Comparison of ENCODE assay signal across 9 cellular contexts in the genomic region with DNA sequence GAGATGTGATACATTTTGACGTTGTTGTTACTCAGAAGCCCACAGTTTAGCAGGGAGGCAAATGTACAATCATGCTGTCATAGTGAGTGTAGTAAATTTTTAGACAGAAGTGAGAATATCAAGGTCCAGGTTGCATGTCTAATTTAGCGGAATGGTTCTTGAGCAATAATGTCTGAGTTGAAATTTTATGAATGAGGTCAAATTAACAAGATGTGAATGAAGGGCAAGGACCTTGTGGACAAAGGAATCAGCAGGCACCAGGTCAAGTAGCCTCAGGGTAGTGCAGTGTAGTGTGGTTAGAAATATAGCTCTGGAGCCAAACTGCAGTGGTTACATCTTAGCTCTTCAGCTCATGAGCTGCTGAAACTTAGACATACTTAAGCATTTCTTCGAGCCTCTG. TPM values are rescaled to one million over a fixed set of nuclear protein-coding genes. Genes with fewer than 3 reads are reported as not detected.
DNase-seq lines count a peak whose midpoint lies in the region; ATAC-seq and TF ChIP-seq lines count a peak whose summit lies in the region.
"Had no signal": no experiment of that assay in that cellular context is flagged by ENCODE, and none has a peak within 500 bp of the region (broad histone marks: within the 10 kb centered on the region; RNA-seq: fewer than 3 reads in every experiment).

No MANE protein-coding gene starts in this region.

- intact Hi-C loops in esophagus muscularis mucosa (cut with DNase I): no loop called here
- intact Hi-C loops in transverse colon (cut with DNase I; ENCODE audit: low total_unique reads): no loop called here

- H3K27ac Mint-ChIP-seq in activated T-cell treated with anti-CD3 and anti-CD28 coated beads, Interleukin-2, amount 50 U/mL, for 72 hours: peak overlapping the region; percentile 90
- H3K27ac Mint-ChIP-seq in stimulated activated effector memory CD8-positive, alpha-beta T cell treated with anti-CD3 and anti-CD28 coated beads, Interleukin-12 subunit alpha, Interleukin-12 subunit beta, amount 100 ng/mL, for 72 hours: peak overlapping the region; percentile 87

- DNase-seq in activated T-cell treated with anti-CD3 and anti-CD28 coated beads, Interleukin-2, amount 50 U/mL, for 72 hours: no peak
- DNase-seq in activated T-cell treated with anti-CD3 and anti-CD28 coated beads, Interleukin-2, amount 50 U/mL, for 1 hour: no peak
- no peak for DNase-seq in SJCRH30
- peak; percentile 55 for DNase-seq in esophagus muscularis mucosa (ENCODE audit: extremely low spot score)
- no peak for DNase-seq in stimulated activated effector memory CD8-positive, alpha-beta T cell treated with anti-CD3 and anti-CD28 coated beads, Interleukin-12 subunit alpha, Interleukin-12 subunit beta, amount 100 ng/mL, for 72 hours (ENCODE audit: low spot score in 2 of 2)
- no peak for DNase-seq in transverse colon
- DNase-seq: MM.1S had no signal

- in situ Hi-C loops in transverse colon (cut with MboI; ENCODE audit: low pct_ligation_motif_present in 1 of 4, low pct_unique_long_range_greater_than_20kb in 1 of 4, low sequenced_read_pairs in 3 of 4): no loop called here

- TF ChIP-seq EP300 in esophagus muscularis mucosa (IDR thresholded peaks at IDR 0.05) (no peak), transverse colon (IDR thresholded peaks at IDR 0.05; ENCODE audit: low read depth) (no peak)

- peak overlapping the region; percentile 42 for H3K27ac ChIP-seq in SJCRH30
- peak overlapping the region in 3 of 4 donors; percentile 32 to 45 (median 40) for H3K27ac ChIP-seq in esophagus muscularis mucosa (replicated peaks in 1 of 4)
- H3K27ac ChIP-seq in transverse colon: peak overlapping the region in 2 of 4 donors; percentile 8 to 28

- TF ChIP-seq CTCF in esophagus muscularis mucosa (IDR thresholded peaks at IDR 0.05) (no peak), transverse colon (IDR thresholded peaks at IDR 0.05) (no peak)

- H3K4me1 ChIP-seq in SJCRH30: peaks cover 19% of the 10 kb centered on the region
- peaks cover 0 to 19% (median 18%) of the 10 kb centered on the region in 4 donors for H3K4me1 ChIP-seq in esophagus muscularis mucosa
- peaks cover 0 to 15% (median 4%) of the 10 kb centered on the region in 4 donors for H3K4me1 ChIP-seq in transverse colon

- H3K9me3 Mint-ChIP-seq in activated T-cell treated with anti-CD3 and anti-CD28 coated beads, Interleukin-2, amount 50 U/mL, for 72 hours: peaks cover 4 to 10% of the 10 kb centered on the region in 2 donors
- H3K9me3 Mint-ChIP-seq in stimulated activated effector memory CD8-positive, alpha-beta T cell treated with anti-CD3 and anti-CD28 coated beads, Interleukin-12 subunit alpha, Interleukin-12 subunit beta, amount 100 ng/mL, for 72 hours: no peaks in the 10 kb centered on the region

- no peak for TF ChIP-seq POLR2A in esophagus muscularis mucosa (IDR thresholded peaks at IDR 0.05; ENCODE audit: low read depth)
- TF ChIP-seq POLR2A in transverse colon (IDR thresholded peaks at IDR 0.05): no peak

- peak in 1 of 2 donors; percentile 4 for ATAC-seq in activated T-cell treated with anti-CD3 and anti-CD28 coated beads, Interleukin-2, amount 50 U/mL, for 72 hours (replicated peaks in 1 of 2)
- ATAC-seq in stimulated activated effector memory CD8-positive, alpha-beta T cell treated with anti-CD3 and anti-CD28 coated beads, Interleukin-12 subunit alpha, Interleukin-12 subunit beta, amount 100 ng/mL, for 72 hours: peak; percentile 1
- ATAC-seq in HG03095 (IDR thresholded peaks at IDR 0.05; ENCODE audit: unreplicated experiment): no peak
- ATAC-seq in GM18498 (IDR thresholded peaks at IDR 0.05; ENCODE audit: unreplicated experiment): no peak

- WGBS in esophagus muscularis mucosa: 50% methylated on average over 3 of the region's 3 CpGs
- WGBS in transverse colon (ENCODE audit: low coverage in 1 of 2), 2 donors: 61 to 66% methylated on average over 2 to 3 of the region's 3 CpGs

- H3K27me3 ChIP-seq in SJCRH30: no peaks in the 10 kb centered on the region
- no peaks in the 10 kb centered on the region for H3K27me3 ChIP-seq in esophagus muscularis mucosa
- no peaks in the 10 kb centered on the region for H3K27me3 ChIP-seq in transverse colon

- peaks cover 17 to 26% of the 10 kb centered on the region in 2 donors for H3K36me3 Mint-ChIP-seq in activated T-cell treated with anti-CD3 and anti-CD28 coated beads, Interleukin-2, amount 50 U/mL, for 72 hours (ENCODE audit: insufficient read depth in 2 of 2)
- H3K36me3 Mint-ChIP-seq in stimulated activated effector memory CD8-positive, alpha-beta T cell treated with anti-CD3 and anti-CD28 coated beads, Interleukin-12 subunit alpha, Interleukin-12 subunit beta, amount 100 ng/mL, for 72 hours: no peaks in the 10 kb centered on the region

- no peak overlapping the region for H3K4me3 ChIP-seq in SJCRH30
- H3K4me3 ChIP-seq in esophagus muscularis mucosa: no peak overlapping the region
- H3K4me3 ChIP-seq in transverse colon: no peak overlapping the region

- H3K27me3 Mint-ChIP-seq in activated T-cell treated with anti-CD3 and anti-CD28 coated beads, Interleukin-2, amount 50 U/mL, for 72 hours (ENCODE audit: low read depth): no peaks in the 10 kb centered on the region

- peak overlapping the region; percentile 50 to 59 for H3K4me3 Mint-ChIP-seq in activated T-cell treated with anti-CD3 and anti-CD28 coated beads, Interleukin-2, amount 50 U/mL, for 72 hours
- peak overlapping the region; percentile 14 for H3K4me3 Mint-ChIP-seq in stimulated activated effector memory CD8-positive, alpha-beta T cell treated with anti-CD3 and anti-CD28 coated beads, Interleukin-12 subunit alpha, Interleukin-12 subunit beta, amount 100 ng/mL, for 72 hours

- H3K36me3 ChIP-seq in SJCRH30 (no peaks in the 10 kb centered on the region), esophagus muscularis mucosa (no peaks in the 10 kb centered on the region), transverse colon (no peaks in the 10 kb centered on the region)

- H3K9me3 ChIP-seq in SJCRH30 (replicated peaks): no peaks in the 10 kb centered on the region; the same call in 1 of the 2 replicates
- H3K9me3 ChIP-seq in esophagus muscularis mucosa: no peaks in the 10 kb centered on the region
- no peaks in the 10 kb centered on the region for H3K9me3 ChIP-seq in transverse colon

- H3K4me1 Mint-ChIP-seq in activated T-cell treated with anti-CD3 and anti-CD28 coated beads, Interleukin-2, amount 50 U/mL, for 72 hours (ENCODE audit: low read depth): peaks cover 69% of the 10 kb centered on the region
- peaks cover 61% of the 10 kb centered on the region for H3K4me1 Mint-ChIP-seq in stimulated activated effector memory CD8-positive, alpha-beta T cell treated with anti-CD3 and anti-CD28 coated beads, Interleukin-12 subunit alpha, Interleukin-12 subunit beta, amount 100 ng/mL, for 72 hours

RNA-seq across cellular contexts. Expression of a gene that starts 36.2 kb away (rescaled TPM):
- total RNA-seq in activated T-cell treated with anti-CD3 and anti-CD28 coated beads, Interleukin-2, amount 50 U/mL, for 72 hours: 10 to 100 TPM; 84.2 to 99.5 TPM
- total RNA-seq in SJCRH30 (2014; rRNA removed; shearing (Covaris generic)): not detected in 2 replicates
- total RNA-seq in esophagus muscularis mucosa: 1 to 10 TPM in 2 of 4 donors, under 1 TPM in 2; 0.46 to 4.0 (median 1.4) TPM
- total RNA-seq in transverse colon: 1 to 10 TPM in 2 of 4 donors, not detected in 2; 1.2 to 5.2 TPM

Comparison
In these comparisons a context has a peak if more than half of its experiments do, and no peak if none do; other contexts are left out.
1. RNA of a gene that starts 36.2 kb away (total RNA-seq): 84.2 to 99.5 TPM in activated T-cell treated with anti-CD3 and anti-CD28 coated beads, Interleukin-2, amount 50 U/mL, for 72 hours; 0.46 to 4.0 TPM in esophagus muscularis mucosa, 1.2 to 5.2 TPM in transverse colon and not detected in SJCRH30; every median in the first group is over 10 times any median in the second.